20 cellular contexts compared by ENCODE assay signal in the genomic region with DNA sequence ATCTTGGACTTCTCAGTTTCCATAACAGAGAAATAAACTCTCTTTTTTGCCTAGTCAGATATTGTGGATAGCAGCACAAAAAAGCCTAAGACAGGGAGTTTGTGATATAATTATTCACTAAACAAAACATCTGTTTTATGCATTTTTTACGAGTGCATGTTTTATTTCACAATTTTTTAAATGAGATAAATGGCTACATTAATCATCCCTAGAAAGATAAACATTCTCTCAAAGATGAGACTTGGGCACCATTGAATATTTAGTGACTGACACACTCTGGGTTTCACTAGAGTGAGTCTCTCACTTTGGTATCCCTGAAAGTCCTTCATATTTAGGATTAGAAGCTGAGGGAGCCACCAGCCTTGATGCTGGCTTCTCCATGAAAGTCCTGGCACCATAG.
DNase-seq lines count a peak whose midpoint lies in the region; ATAC-seq and TF ChIP-seq lines count a peak whose summit lies in the region.
"Had no signal": no experiment of that assay in that cellular context is flagged by ENCODE, and none has a peak within 500 bp of the region (broad histone marks: within the 10 kb centered on the region; RNA-seq: fewer than 3 reads in every experiment).

No MANE protein-coding gene starts in this region.

- TF ChIP-seq POLR2A in GM18505 (IDR thresholded peaks at IDR 0.05; ENCODE audit: borderline replicate concordance, extremely low read depth, insufficient read depth, insufficient read length): no peak

- TF ChIP-seq CTCF in cardiac fibroblast (IDR thresholded peaks at IDR 0.05; ENCODE audit: low read depth, low read length): no peak

- H3K4me3 ChIP-seq in cardiac fibroblast (replicated peaks in 1 of 2; ENCODE audit: low read depth in 2 of 2, low read length in 2 of 2): no peak overlapping the region
- H3K4me3 ChIP-seq: K562, SK-N-MC had no signal

- DNase-seq in EL (peak; percentile 34), cardiac fibroblast (ENCODE audit: low read depth in 2 of 2) (peak; percentile 11 to 26), hepatic stellate cell (ENCODE audit: low spot score) (peak; percentile 11), DMS153 treated with DMSO at 0.1 percent for 48 hours (lab: John Stamatoyannopoulos, UW; ENCODE audit: unreplicated experiment) (no peak), AG20443 (ENCODE audit: low spot score) (no peak), T-helper 1 cell (no peak)
- DNase-seq: CD4-positive, CD25-positive, alpha-beta regulatory T cell; GF-D8; Kasumi-1; MV-4-11; NCI-H1105; NCI-H1436 treated with DMSO at 0.1 percent for 48 hours; NCI-H187 treated with DMSO at 0.1 percent for 48 hours; NCI-H2107; NCI-H524; NCI-H774; SIG-M5 had no signal

- ATAC-seq in GM18505 (IDR thresholded peaks at IDR 0.05; ENCODE audit: unreplicated experiment): no peak
- ATAC-seq: K562 had no signal

Comparison
In these comparisons a context has a peak if more than half of its experiments do, and no peak if none do; other contexts are left out.
1. DNase-seq: peak in EL (single experiment), cardiac fibroblast (2 of 2) and hepatic stellate cell (single experiment); none in DMS153 treated with DMSO at 0.1 percent for 48 hours (single experiment), AG20443 (single experiment) and T-helper 1 cell (0 of 5).